Comparison of ENCODE assay signal across 8 cellular contexts in genomic region chr3:14405886-14406238, GRCh38. TPM values are rescaled to one million over a fixed set of nuclear protein-coding genes. Genes with fewer than 3 reads are reported as not detected.
DNase-seq lines count a peak whose midpoint lies in the region; ATAC-seq and TF ChIP-seq lines count a peak whose summit lies in the region.

No MANE protein-coding gene starts in this region.

- H3K4me1 Mint-ChIP-seq in WTC11 = peaks cover 73% of the 10 kb centered on the region
- H3K4me1 Mint-ChIP-seq in memory B cell = peaks cover 47% of the 10 kb centered on the region

- H3K36me3 ChIP-seq in heart right ventricle = peaks cover 0 to 24% (median 0%) of the 10 kb centered on the region in 9 donors
- no peaks in the 10 kb centered on the region for H3K36me3 ChIP-seq in upper lobe of right lung
- H3K36me3 ChIP-seq in colonic mucosa = no peaks in the 10 kb centered on the region

- POLR2A ChIA-PET in WTC11 (lab: Charles Lee) = no interaction called here

- ATAC-seq in heart right ventricle (no peak), left ventricle myocardium superior (no peak), WTC11 (no peak), memory B cell (ENCODE audit: low read depth) (no peak), upper lobe of right lung (peak; percentile 25)

- H3K9me3 ChIP-seq in heart right ventricle = no peaks in the 10 kb centered on the region
- H3K9me3 ChIP-seq in upper lobe of right lung = no peaks in the 10 kb centered on the region
- no peaks in the 10 kb centered on the region for H3K9me3 ChIP-seq in colonic mucosa

- peak overlapping the region; percentile 61 for H3K27ac Mint-ChIP-seq in WTC11
- H3K27ac Mint-ChIP-seq in memory B cell = peak overlapping the region; percentile 81

- H3K4me3 Mint-ChIP-seq in WTC11 = 0 out of 2 replicates have a peak overlapping the region, but pooled peaks have one; percentile 97
- H3K4me3 Mint-ChIP-seq in memory B cell = no peak overlapping the region

- H3K9me3 Mint-ChIP-seq in WTC11 (no peaks in the 10 kb centered on the region), memory B cell (no peaks in the 10 kb centered on the region)

- WGBS in heart right ventricle, 2 donors = 78 to 82% methylated on average over 6 of the region's 6 CpGs

- H3K36me3 Mint-ChIP-seq in WTC11 (peaks cover 26% of the 10 kb centered on the region), memory B cell (peaks cover 3% of the 10 kb centered on the region)

- peak overlapping the region in 8 of 10 donors; percentile 15 to 87 (median 75) for H3K4me3 ChIP-seq in heart right ventricle
- H3K4me3 ChIP-seq in upper lobe of right lung = peak overlapping the region; percentile 76
- no peak overlapping the region for H3K4me3 ChIP-seq in colonic mucosa

- DNase-seq in heart right ventricle = no peak
- DNase-seq in left ventricle myocardium superior = no peak
- no peak for DNase-seq in WTC11 (ENCODE audit: low spot score)
- no peak for DNase-seq in memory B cell (ENCODE audit: low spot score in 2 of 2)
- DNase-seq in upper lobe of right lung = no peak
- no peak for DNase-seq in colonic mucosa
- no peak for DNase-seq in stimulated activated CD4-positive, alpha-beta T cell treated with anti-CD3 and anti-CD28 coated beads, Interleukin-4, amount 100 ng/mL, for 1 hour
- DNase-seq in caudate nucleus (lab: John Stamatoyannopoulos, UW) = no peak

- CTCF ChIA-PET in WTC11 (lab: Charles Lee) = interaction anchor here (0.9 to 3.3 kb wide), 6 partner anchors 11 to 202 kb away, joined by 3 to 12 read pairs (median 3); no protein-coding TSS in a partner anchor

- TF ChIP-seq CTCF in heart right ventricle (IDR thresholded peaks at IDR 0.05) (peak in 3 of 9 donors; percentile 10 to 19 (median 11)), WTC11 (IDR thresholded peaks at IDR 0.05) (no peak), upper lobe of right lung (IDR thresholded peaks at IDR 0.05) (no peak), colonic mucosa (IDR thresholded peaks at IDR 0.05) (no peak)

- intact Hi-C loops in heart right ventricle (cut with DNase I) (loop anchor here in 1 of 10 donors (10.0 kb wide), 1 partner anchor 141 kb away; no protein-coding TSS in a partner anchor), left ventricle myocardium superior (cut with micrococcal nuclease) (no loop called here), upper lobe of right lung (cut with DNase I) (loop anchor here (10.0 kb wide), 1 partner anchor 59 kb away; no protein-coding TSS in a partner anchor), colonic mucosa (cut with DNase I) (no loop called here)

- no peak overlapping the region for H3K9ac ChIP-seq in colonic mucosa (ENCODE audit: low read depth in 2 of 2, low read length in 2 of 2)

- H3K27me3 ChIP-seq in heart right ventricle = peaks cover 0 to 23% (median 0%) of the 10 kb centered on the region in 7 donors
- H3K27me3 ChIP-seq in upper lobe of right lung = no peaks in the 10 kb centered on the region
- H3K27me3 ChIP-seq in colonic mucosa = no peaks in the 10 kb centered on the region

- peak overlapping the region in 4 of 10 donors; percentile 86 to 94 (median 89) for H3K27ac ChIP-seq in heart right ventricle
- H3K27ac ChIP-seq in upper lobe of right lung = peak overlapping the region; percentile 17
- no peak overlapping the region for H3K27ac ChIP-seq in colonic mucosa
- H3K27ac ChIP-seq in caudate nucleus (ENCODE audit: low read depth, low read length) = no peak overlapping the region

- H3K4me1 ChIP-seq in heart right ventricle (peaks cover 14 to 71% (median 33%) of the 10 kb centered on the region in 9 donors), upper lobe of right lung (peaks cover 53% of the 10 kb centered on the region), colonic mucosa (peaks cover 5% of the 10 kb centered on the region)

- H3K27me3 Mint-ChIP-seq in WTC11 (ENCODE audit: low read depth) (no peaks in the 10 kb centered on the region; the same call in 1 of the 2 replicates), memory B cell (no peaks in the 10 kb centered on the region)

TF ChIP-seq in WTC11, 78 proteins besides CTCF, POLR2A, EP300 and RAD21 (continues in another document):
- no peak for TF ChIP-seq TP53 (CRISPR knock-in tag; IDR thresholded peaks at IDR 0.05)
- no peak for TF ChIP-seq STAT6 (CRISPR knock-in tag; conservative IDR thresholded peaks at IDR 0.05; ENCODE audit: low read depth)
- no peak for TF ChIP-seq RORB (CRISPR knock-in tag; IDR thresholded peaks at IDR 0.05)
- TF ChIP-seq KAT7 (CRISPR knock-in tag; IDR thresholded peaks at IDR 0.05; ENCODE audit: borderline replicate concordance) = no peak
- TF ChIP-seq RELA (CRISPR knock-in tag; IDR thresholded peaks at IDR 0.05; ENCODE audit: borderline replicate concordance) = no peak
- no peak for TF ChIP-seq ZBTB21 (CRISPR knock-in tag; IDR thresholded peaks at IDR 0.05; ENCODE audit: borderline replicate concordance)
- TF ChIP-seq MLX (CRISPR knock-in tag; IDR thresholded peaks at IDR 0.05) = no peak
- TF ChIP-seq SP1 (CRISPR knock-in tag; conservative IDR thresholded peaks at IDR 0.05) = no peak
- no peak for TF ChIP-seq ZNF671 (CRISPR knock-in tag; IDR thresholded peaks at IDR 0.05)
- TF ChIP-seq E2F1 (CRISPR knock-in tag; IDR thresholded peaks at IDR 0.05) = no peak
- no peak for TF ChIP-seq ATF2 (CRISPR knock-in tag; IDR thresholded peaks at IDR 0.05; ENCODE audit: borderline replicate concordance, low read depth)
- no peak for TF ChIP-seq CBFB (CRISPR knock-in tag; IDR thresholded peaks at IDR 0.05; ENCODE audit: low read depth)

RNA-seq across cellular contexts. Expression of gene SLC6A6, which starts 3.5 kb away (rescaled TPM):
- total RNA-seq in heart right ventricle (10 to 100 TPM; 11.4 to 68.7 (median 44.0) TPM), left ventricle myocardium superior (14.1 TPM), WTC11 (2021) (144 to 211 TPM (median 147 TPM) in 3 replicates), upper lobe of right lung (54.3 TPM), colonic mucosa (10 to 100 TPM in 1 of 2 donors, 1 to 10 TPM in 1; 7.2 to 13.0 TPM)
- polyA plus RNA-seq in heart right ventricle = 10 to 100 TPM in 1 of 2 donors, 1 to 10 TPM in 1; 7.7 to 55.4 TPM
